Comparison of ENCODE assay signal across 9 cellular contexts in genomic region chr12:98894412-98895085, GRCh38.
DNase-seq lines count a peak whose midpoint lies in the region; ATAC-seq and TF ChIP-seq lines count a peak whose summit lies in the region.
"Had no signal": no experiment of that assay in that cellular context is flagged by ENCODE, and none has a peak within 500 bp of the region (broad histone marks: within the 10 kb centered on the region; RNA-seq: fewer than 3 reads in every experiment).

No MANE protein-coding gene starts in this region.

- ATAC-seq in right cardiac atrium (no peak), GM19395 (IDR thresholded peaks at IDR 0.05; ENCODE audit: unreplicated experiment) (no peak), HG03196 (IDR thresholded peaks at IDR 0.05; ENCODE audit: unreplicated experiment) (no peak)

- in situ Hi-C loops in GM13977 (cut with MboI; ENCODE audit: low pct_unique_long_range_greater_than_20kb, low sequenced_read_pairs, unreplicated experiment) = no loop called here

- no peak overlapping the region for H3K27ac ChIP-seq in right cardiac atrium (ENCODE audit: low read length)
- no peak overlapping the region for H3K27ac ChIP-seq in sigmoid colon

- no peak for TF ChIP-seq POLR2A in sigmoid colon (IDR thresholded peaks at IDR 0.05)

- no peak for TF ChIP-seq EP300 in sigmoid colon (IDR thresholded peaks at IDR 0.05)

- intact Hi-C loops in right cardiac atrium (cut with DNase I) = no loop called here
- intact Hi-C loops in sigmoid colon (cut with DNase I) = no loop called here

- H3K36me3 ChIP-seq in sigmoid colon = no peaks in the 10 kb centered on the region

- DNase-seq in GM13977 (ENCODE audit: low spot score) (peak; percentile 28), NCI-H2171 (lab: John Stamatoyannopoulos, UW) (peak; percentile 53), right cardiac atrium (peak in 2 of 3 donors; percentile 32 to 40), sigmoid colon (no peak), activated gamma-delta T cell (lab: John Stamatoyannopoulos, UW) (no peak)
- DNase-seq: PC-3, small intestine had no signal

- H3K9me3 ChIP-seq in right cardiac atrium (ENCODE audit: control insufficient read depth, low read length) (no peaks in the 10 kb centered on the region), sigmoid colon (no peaks in the 10 kb centered on the region)

- H3K4me1 ChIP-seq in right cardiac atrium (ENCODE audit: control insufficient read depth, insufficient read depth, low read length) = no peaks in the 10 kb centered on the region
- H3K4me1 ChIP-seq in sigmoid colon = peaks cover 0 to 17% (median 11%) of the 10 kb centered on the region in 4 donors

- TF ChIP-seq CTCF in GM13977 (IDR thresholded peaks at IDR 0.05; ENCODE audit: extremely low read depth, insufficient read depth, missing control alignments) (no peak), sigmoid colon (IDR thresholded peaks at IDR 0.05) (no peak)

- H3K4me3 ChIP-seq in right cardiac atrium (ENCODE audit: low read length) (peak overlapping the region; percentile 33), sigmoid colon (peak overlapping the region in 3 of 4 donors; percentile 27 to 47 (median 42))

- H3K27me3 ChIP-seq in right cardiac atrium (ENCODE audit: control insufficient read depth, insufficient read depth) (peaks cover 4% of the 10 kb centered on the region), sigmoid colon (peaks cover 4 to 50% (median 22%) of the 10 kb centered on the region in 3 donors)

- 2% methylated on average over 92 of the region's 96 CpGs for WGBS in right cardiac atrium
- WGBS in sigmoid colon, 2 donors = 2 to 5% methylated on average over 96 of the region's 96 CpGs

Comparison
In these comparisons a context has a peak if more than half of its experiments do, and no peak if none do; other contexts are left out.
1. DNase-seq: peak in GM13977 (single experiment), NCI-H2171 (single experiment) and right cardiac atrium (2 of 3); none in sigmoid colon (single experiment) and activated gamma-delta T cell (single experiment).